In genomic region chr19:6101991-6102390, GRCh38 we compare ENCODE assay signal across 1 cellular context.
TF ChIP-seq lines count a peak whose summit lies in the region.

No MANE protein-coding gene starts in this region.

TF ChIP-seq in HepG2, 621 proteins besides CTCF, POLR2A, EP300 and RAD21:
- TF ChIP-seq RNF2 (conservative IDR thresholded peaks at IDR 0.05; ENCODE audit: low read depth) (no peak), THAP9 (CRISPR knock-in tag; IDR thresholded peaks at IDR 0.05; ENCODE audit: borderline replicate concordance) (no peak), GLI4 (CRISPR knock-in tag; IDR thresholded peaks at IDR 0.05; ENCODE audit: borderline replicate concordance) (no peak), ZNF296 (CRISPR knock-in tag; conservative IDR thresholded peaks at IDR 0.05) (no peak), HOXA7 (CRISPR knock-in tag; IDR thresholded peaks at IDR 0.05) (no peak), ATF4 (CRISPR knock-in tag; IDR thresholded peaks at IDR 0.05) (no peak), ZSCAN29 (CRISPR knock-in tag; conservative IDR thresholded peaks at IDR 0.05) (no peak), REST (IDR thresholded peaks at IDR 0.05; ENCODE audit: borderline replicate concordance in 1 of 2, low read depth in 1 of 2, low read length in 2 of 2) (no peak), ZNF136 (CRISPR knock-in tag; IDR thresholded peaks at IDR 0.05; ENCODE audit: low read depth) (no peak), ZBTB42 (CRISPR knock-in tag; IDR thresholded peaks at IDR 0.05) (no peak), ZKSCAN8 (CRISPR knock-in tag; IDR thresholded peaks at IDR 0.05; ENCODE audit: borderline replicate concordance) (no peak), TBP (CRISPR knock-in tag; IDR thresholded peaks at IDR 0.05) (no peak), ZNF709 (CRISPR knock-in tag; IDR thresholded peaks at IDR 0.05) (no peak), ZBTB37 (CRISPR knock-in tag; IDR thresholded peaks at IDR 0.05) (no peak), ZNF276 (CRISPR knock-in tag; IDR thresholded peaks at IDR 0.05; ENCODE audit: low read depth) (no peak), ZNF841 (CRISPR knock-in tag; IDR thresholded peaks at IDR 0.05; ENCODE audit: borderline replicate concordance) (no peak)
- TF ChIP-seq, protein P1, sequence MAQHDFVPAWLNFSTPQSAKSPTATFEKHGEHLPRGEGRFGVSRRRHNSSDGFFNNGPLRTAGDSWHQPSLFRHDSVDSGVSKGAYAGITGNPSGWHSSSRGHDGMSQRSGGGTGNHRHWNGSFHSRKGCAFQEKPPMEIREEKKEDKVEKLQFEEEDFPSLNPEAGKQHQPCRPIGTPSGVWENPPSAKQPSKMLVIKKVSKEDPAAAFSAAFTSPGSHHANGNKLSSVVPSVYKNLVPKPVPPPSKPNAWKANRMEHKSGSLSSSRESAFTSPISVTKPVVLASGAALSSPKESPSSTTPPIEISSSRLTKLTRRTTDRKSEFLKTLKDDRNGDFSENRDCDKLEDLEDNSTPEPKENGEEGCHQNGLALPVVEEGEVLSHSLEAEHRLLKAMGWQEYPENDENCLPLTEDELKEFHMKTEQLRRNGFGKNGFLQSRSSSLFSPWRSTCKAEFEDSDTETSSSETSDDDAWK (CRISPR knock-in tag; IDR thresholded peaks at IDR 0.05): no peak
